ENCODE assay signal across 14 cellular contexts in genomic region chr16:69741519-69741918, GRCh38. TPM values are rescaled to one million over a fixed set of nuclear protein-coding genes. Genes with fewer than 3 reads are reported as not detected.
DNase-seq lines count a peak whose midpoint lies in the region; ATAC-seq, FAIRE-seq and TF ChIP-seq lines count a peak whose summit lies in the region.
"Had no signal": no experiment of that assay in that cellular context is flagged by ENCODE, and none has a peak within 500 bp of the region (broad histone marks: within the 10 kb centered on the region; RNA-seq: fewer than 3 reads in every experiment).

No MANE protein-coding gene starts in this region.

- peak; percentile 83 for DNase-seq in Caki2 (ENCODE audit: low read depth)
- DNase-seq in RCC 7860 (ENCODE audit: low spot score) = peak; percentile 40
- no peak for DNase-seq in dorsolateral prefrontal cortex
- no peak for DNase-seq in RKO (ENCODE audit: low spot score)
- DNase-seq in NCI-H2171 treated with DMSO at 0.1 percent for 48 hours (lab: John Stamatoyannopoulos, UW) = no peak
- DNase-seq: amniotic stem cell, Kasumi-1, mesendoderm had no signal

- H3K27ac ChIP-seq in dorsolateral prefrontal cortex = peak overlapping the region in 55 of 59 donors; percentile 7 to 85 (median 60)
- H3K27ac ChIP-seq in muscle layer of duodenum (ENCODE audit: low read length) = peak overlapping the region; percentile 43
- H3K27ac ChIP-seq: HL-60, parathyroid adenoma had no signal

- in situ Hi-C loops in Caki2 (cut with HindIII; ENCODE audit: low pct_unique_long_range_greater_than_20kb, low sequenced_read_pairs) = no loop called here

- TF ChIP-seq CTCF in dorsolateral prefrontal cortex (IDR thresholded peaks at IDR 0.05 in 54 of 56, conservative IDR thresholded peaks at IDR 0.05 in 2 of 56; ENCODE audit: low read depth in 1 of 56, partially characterized antibody in 56 of 56) = no peak

- H3K9me3 ChIP-seq in muscle layer of duodenum (ENCODE audit: control insufficient read depth in 1 of 2, low read length in 2 of 2) = no peaks in the 10 kb centered on the region

- intact Hi-C loops in dorsolateral prefrontal cortex (cut with DNase I) = no loop called here

- ATAC-seq in HG02970 (IDR thresholded peaks at IDR 0.05; ENCODE audit: low FRiP score, unreplicated experiment) (no peak), GM21526 (IDR thresholded peaks at IDR 0.05; ENCODE audit: low FRiP score, unreplicated experiment) (no peak)
- ATAC-seq: activated CD4-positive, CD25-positive, alpha-beta regulatory T cell treated with anti-CD3 and anti-CD28 coated beads, Interleukin-2, amount 50 U/mL, for 24 hours had no signal

- peaks cover 5% of the 10 kb centered on the region in 2 donors for H3K4me1 ChIP-seq in muscle layer of duodenum (ENCODE audit: control insufficient read depth in 1 of 2, insufficient read depth in 2 of 2, low read length in 2 of 2)
- H3K4me1 ChIP-seq: parathyroid adenoma had no signal

- H3K36me3 ChIP-seq in muscle layer of duodenum (ENCODE audit: control insufficient read depth in 1 of 2, insufficient read depth in 2 of 2, low read length in 2 of 2) = peaks cover 47 to 59% of the 10 kb centered on the region in 2 donors

- no peak overlapping the region for H3K4me3 ChIP-seq in dorsolateral prefrontal cortex
- no peak overlapping the region for H3K4me3 ChIP-seq in muscle layer of duodenum (ENCODE audit: low read depth in 1 of 2, low read length in 2 of 2)

- no peaks in the 10 kb centered on the region for H3K27me3 ChIP-seq in dorsolateral prefrontal cortex
- H3K27me3 ChIP-seq in muscle layer of duodenum (ENCODE audit: low read depth, low read length) = no peaks in the 10 kb centered on the region

- no peak for FAIRE-seq in RCC 7860 (lab: Jason Lieb, UNC)

RNA-seq across cellular contexts. Expression of gene NOB1, which starts 13.2 kb away (rescaled TPM):
- total RNA-seq in Caki2 (2014; rRNA removed; shearing (Covaris generic); ENCODE audit: low replicate concordance) = 116 and 142 TPM in 2 replicates
- 10 to 100 TPM; 19.8 to 37.5 (median 27.3) TPM for total RNA-seq in dorsolateral prefrontal cortex

RNA-seq across cellular contexts. Expression of gene NQO1, which starts 15.2 kb away (rescaled TPM):
- total RNA-seq in Caki2 (2014; rRNA removed; shearing (Covaris generic); ENCODE audit: low replicate concordance) = 3,594 and 3,651 TPM in 2 replicates
- total RNA-seq in dorsolateral prefrontal cortex = 100 to 1,000 TPM in 2 of 120 experiments, 10 to 100 TPM in 118; 10.2 to 114 (median 28.6) TPM

RNA-seq across cellular contexts. Expression of gene WWP2, which starts 20.6 kb away (rescaled TPM):
- total RNA-seq in Caki2 (2014; rRNA removed; shearing (Covaris generic); ENCODE audit: low replicate concordance) = 16.8 and 17.5 TPM in 2 replicates
- 10 to 100 TPM; 43.5 to 81.3 (median 58.5) TPM for total RNA-seq in dorsolateral prefrontal cortex

Comparison
In these comparisons a context has a peak if more than half of its experiments do, and no peak if none do; other contexts are left out.
1. DNase-seq: peak in Caki2 (single experiment) and RCC 7860 (single experiment); none in dorsolateral prefrontal cortex (0 of 10), RKO (single experiment) and NCI-H2171 treated with DMSO at 0.1 percent for 48 hours (single experiment).
2. RNA of gene NQO1, which starts 15.2 kb away (total RNA-seq): 3,594 to 3,651 TPM in Caki2; 10.2 to 114 TPM in dorsolateral prefrontal cortex; every median in the first group is over 10 times any median in the second.